In genomic region chr6:167849846-167850459, GRCh38 we compare ENCODE assay signal across 9 cellular contexts. TPM values are rescaled to one million over a fixed set of nuclear protein-coding genes. Genes with fewer than 3 reads are reported as not detected.
DNase-seq lines count a peak whose midpoint lies in the region; ATAC-seq lines count a peak whose summit lies in the region.
"Had no signal": no experiment of that assay in that cellular context is flagged by ENCODE, and none has a peak within 500 bp of the region (broad histone marks: within the 10 kb centered on the region; RNA-seq: fewer than 3 reads in every experiment).

No MANE protein-coding gene starts in this region.

- H3K9me3 ChIP-seq in ectodermal cell (ENCODE audit: control insufficient read depth, low read length), result no peaks in the 10 kb centered on the region

- H3K4me3 ChIP-seq in ectodermal cell (ENCODE audit: insufficient read depth, low read depth, low read length), result no peak overlapping the region

- ATAC-seq in GM21526 (IDR thresholded peaks at IDR 0.05; ENCODE audit: low FRiP score, unreplicated experiment) (no peak), HG02642 (IDR thresholded peaks at IDR 0.05; ENCODE audit: poor library complexity, unreplicated experiment) (no peak), HG03039 (IDR thresholded peaks at IDR 0.05; ENCODE audit: unreplicated experiment) (no peak)
- ATAC-seq: activated CD8-positive, alpha-beta memory T cell treated with anti-CD3 and anti-CD28 coated beads, Interleukin-2, amount 10 ng/mL, durations not matched to agents 7 days and 5 days had no signal

- peak overlapping the region; percentile 51 for H3K27ac ChIP-seq in ectodermal cell (ENCODE audit: insufficient read depth, low read depth, low read length, poor library complexity, severe bottlenecking)

- H3K4me1 ChIP-seq in ectodermal cell (ENCODE audit: control insufficient read depth, insufficient read depth, low read length), result peaks cover 24% of the 10 kb centered on the region

- no peaks in the 10 kb centered on the region for H3K36me3 ChIP-seq in ectodermal cell (ENCODE audit: control insufficient read depth, insufficient read depth, low read length)

- no peaks in the 10 kb centered on the region for H3K27me3 ChIP-seq in ectodermal cell (ENCODE audit: control insufficient read depth, insufficient read depth, low read length, poor library complexity, severe bottlenecking)

- 13 to 24% methylated on average over 4 of the region's 4 CpGs for WGBS in ectodermal cell, 2 experiments

- DNase-seq in EH (ENCODE audit: low read depth) (peak; percentile 22), NCI-H2029 treated with DMSO at 0.1 percent for 48 hours (lab: John Stamatoyannopoulos, UW) (peak; percentile 66), mucosa of gallbladder (ENCODE audit: low spot score) (peak; percentile 66), AG20443 (ENCODE audit: low spot score) (no peak)
- DNase-seq: activated CD8-positive, alpha-beta memory T cell treated with anti-CD3 and anti-CD28 coated beads, Interleukin-2, amount 10 ng/mL, durations not matched to agents 7 days and 5 days had no signal

RNA-seq across cellular contexts. Expression of gene AFDN, which starts 23.2 kb away (rescaled TPM):
- 210 TPM for polyA plus RNA-seq in ectodermal cell (2013, experiment 1 of 4)
- 227 TPM for polyA plus RNA-seq in ectodermal cell (2013, experiment 2 of 4)
- polyA plus RNA-seq in ectodermal cell (2013, experiment 3 of 4), result 173 TPM
- 206 TPM for polyA plus RNA-seq in ectodermal cell (2013, experiment 4 of 4)
- total RNA-seq in mucosa of gallbladder, result 226 TPM
